13 cellular contexts compared by ENCODE assay signal in the genomic region with DNA sequence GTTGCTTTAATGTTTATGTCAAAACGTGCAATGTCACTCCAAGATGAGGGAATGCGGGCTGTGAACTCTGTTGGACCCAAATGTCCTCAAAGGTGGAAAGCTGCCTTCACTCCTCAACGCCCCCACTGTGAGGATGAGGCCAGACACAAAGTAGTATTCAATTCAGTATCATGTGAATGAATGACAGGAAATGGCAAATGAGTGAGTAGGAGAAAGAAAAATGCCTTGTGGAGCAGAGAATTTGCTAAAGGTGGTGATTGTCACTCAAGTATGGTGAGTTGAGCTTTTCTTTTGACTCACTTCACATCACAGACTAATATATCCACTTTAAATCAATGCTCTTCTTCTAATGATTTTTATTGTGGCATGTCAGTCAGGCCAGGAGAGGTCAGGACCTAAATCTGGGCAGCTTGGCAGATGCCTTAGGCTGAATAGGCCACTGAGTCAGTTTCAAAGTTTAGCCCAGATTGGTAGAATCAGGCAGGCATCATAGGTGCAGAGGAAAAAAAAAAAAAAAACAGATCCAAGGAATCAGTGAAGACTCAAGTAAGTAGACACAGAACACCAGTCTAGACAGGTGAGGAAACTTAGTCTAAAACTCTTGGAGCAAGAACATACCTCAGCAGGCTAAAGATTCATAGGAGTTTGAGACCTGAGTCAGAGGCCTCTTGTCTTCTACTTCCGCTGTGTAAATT. TPM values are rescaled to one million over a fixed set of nuclear protein-coding genes. Genes with fewer than 3 reads are reported as not detected.
DNase-seq lines count a peak whose midpoint lies in the region; FAIRE-seq and TF ChIP-seq lines count a peak whose summit lies in the region.
"Had no signal": no experiment of that assay in that cellular context is flagged by ENCODE, and none has a peak within 500 bp of the region (broad histone marks: within the 10 kb centered on the region; RNA-seq: fewer than 3 reads in every experiment).

No MANE protein-coding gene starts in this region.

- no peak overlapping the region for H3K4me2 ChIP-seq in endothelial cell of umbilical vein (ENCODE audit: insufficient read depth, low read length)

- TF ChIP-seq POLR2A in endothelial cell of umbilical vein (IDR thresholded peaks at IDR 0.05; ENCODE audit: low read depth, low read length), result no peak

- H3K27me3 ChIP-seq in endothelial cell of umbilical vein (ENCODE audit: control insufficient read depth in 2 of 2, insufficient read depth in 2 of 2, low read length in 2 of 2), result no peaks in the 10 kb centered on the region
- H3K27me3 ChIP-seq: transverse colon had no signal

- peaks cover 27% of the 10 kb centered on the region for H3K4me1 ChIP-seq in endothelial cell of umbilical vein (ENCODE audit: control insufficient read depth, extremely low read depth, insufficient read depth, low read length)
- H3K4me1 ChIP-seq: psoas muscle had no signal

- intact Hi-C loops in endothelial cell of umbilical vein (cut with micrococcal nuclease), result no loop called here

- peaks cover 29% of the 10 kb centered on the region for H3K36me3 Mint-ChIP-seq in activated naive CD4-positive, alpha-beta T cell treated with anti-CD3 and anti-CD28 coated beads, Interleukin-2, amount 50 U/mL, for 24 hours

- peaks cover 68% of the 10 kb centered on the region for H3K4me1 Mint-ChIP-seq in activated naive CD4-positive, alpha-beta T cell treated with anti-CD3 and anti-CD28 coated beads, Interleukin-2, amount 50 U/mL, for 24 hours

- H3K9me1 ChIP-seq in endothelial cell of umbilical vein (replicated peaks; ENCODE audit: control insufficient read depth, extremely low read depth, insufficient read depth, low read length), result no peaks in the 10 kb centered on the region

- no peak overlapping the region for H3K27ac ChIP-seq in endothelial cell of umbilical vein (ENCODE audit: insufficient read depth, low read depth, low read length)
- H3K27ac ChIP-seq: psoas muscle, transverse colon had no signal

- no peaks in the 10 kb centered on the region for H3K79me2 ChIP-seq in endothelial cell of umbilical vein (ENCODE audit: control insufficient read depth, insufficient read depth, low read length)

- no peak overlapping the region for H3K4me3 Mint-ChIP-seq in activated naive CD4-positive, alpha-beta T cell treated with anti-CD3 and anti-CD28 coated beads, Interleukin-2, amount 50 U/mL, for 24 hours

- H3K9me3 Mint-ChIP-seq in activated naive CD4-positive, alpha-beta T cell treated with anti-CD3 and anti-CD28 coated beads, Interleukin-2, amount 50 U/mL, for 24 hours, result peaks cover 11% of the 10 kb centered on the region

- no peaks in the 10 kb centered on the region for H3K9me3 ChIP-seq in endothelial cell of umbilical vein (replicated peaks; ENCODE audit: control insufficient read depth, insufficient read depth, low read length)
- H3K9me3 ChIP-seq: psoas muscle, transverse colon had no signal

- CTCF ChIA-PET in endothelial cell of umbilical vein (lab: Charles Lee), result interaction anchor here (1.0 to 2.3 kb wide), 7 partner anchors 13 to 377 kb away, joined by 3 to 12 read pairs (median 4); no protein-coding TSS in a partner anchor
- CTCF ChIA-PET in HEK293T (lab: Yijun Ruan, JAX), result interaction anchor here (0.6 to 1.5 kb wide), 3 partner anchors 49 to 558 kb away, joined by 3 to 4 read pairs (median 3); no protein-coding TSS in a partner anchor

- no peak overlapping the region for H3K9ac ChIP-seq in endothelial cell of umbilical vein (replicated peaks; ENCODE audit: extremely low read depth, insufficient read depth, low read length)

- no peak overlapping the region for H3K4me3 ChIP-seq in endothelial cell of umbilical vein (replicated peaks in 1 of 3; ENCODE audit: insufficient read depth in 1 of 3, low read depth in 1 of 3, low read length in 3 of 3)
- H3K4me3 ChIP-seq: psoas muscle, transverse colon had no signal

- H3K27ac Mint-ChIP-seq in activated naive CD4-positive, alpha-beta T cell treated with anti-CD3 and anti-CD28 coated beads, Interleukin-2, amount 50 U/mL, for 24 hours, result peak overlapping the region; percentile 81

- dilution Hi-C loops in endothelial cell of umbilical vein (cut with MboI; ENCODE audit: extremely low pct_ligation_motif_present, low sequenced_read_pairs), result no loop called here

- no peaks in the 10 kb centered on the region for H3K27me3 Mint-ChIP-seq in activated naive CD4-positive, alpha-beta T cell treated with anti-CD3 and anti-CD28 coated beads, Interleukin-2, amount 50 U/mL, for 24 hours

- H3K36me3 ChIP-seq in endothelial cell of umbilical vein (ENCODE audit: control insufficient read depth in 2 of 2, extremely low read depth in 1 of 2, insufficient read depth in 2 of 2, low read length in 2 of 2), result no peaks in the 10 kb centered on the region
- H3K36me3 ChIP-seq: transverse colon had no signal

- no peak for DNase-seq in activated naive CD4-positive, alpha-beta T cell treated with Interleukin-2 at 50 U/mL for 16 hours
- DNase-seq in RCC 7860 (ENCODE audit: low spot score) (peak; percentile 17), endothelial cell of umbilical vein (ENCODE audit: low read depth, low spot score) (no peak), urothelium cell line (ENCODE audit: low spot score) (no peak), cerebellar cortex (ENCODE audit: low spot score) (no peak), HEK293T (ENCODE audit: extremely low spot score) (no peak), 8988T (no peak)
- DNase-seq: AML-193, glutamatergic neuron, NCI-H2227 treated with DMSO at 0.1 percent for 48 hours, psoas muscle, transverse colon had no signal

- BruUV-seq in endothelial cell of umbilical vein (replicated peaks; lab: Mats Ljungman, UMichigan), result no TSS peak

- no peaks in the 10 kb centered on the region for H4K20me1 ChIP-seq in endothelial cell of umbilical vein (replicated peaks; ENCODE audit: control insufficient read depth, extremely low read depth, insufficient read depth, low read length)

- no peak for TF ChIP-seq CTCF in endothelial cell of umbilical vein (IDR thresholded peaks at IDR 0.05; ENCODE audit: extremely low read depth in 1 of 2, insufficient read depth in 1 of 2, low read depth in 1 of 2, low read length in 2 of 2)

- POLR2A ChIA-PET in endothelial cell of umbilical vein (lab: Charles Lee) (no interaction called here), HEK293T (lab: Yijun Ruan, JAX) (interaction anchor here (1.8 kb wide), 1 partner anchor 312 kb away, joined by 6 read pairs; a partner anchor contains a TSS)

- FAIRE-seq in RCC 7860 (lab: Jason Lieb, UNC), result no peak
- peak; percentile 52 for FAIRE-seq in endothelial cell of umbilical vein (lab: Jason Lieb, UNC)
- FAIRE-seq in urothelium cell line (lab: Jason Lieb, UNC), result peak; percentile 66

- H2AFZ ChIP-seq in endothelial cell of umbilical vein (ENCODE audit: low read depth, low read length), result peak overlapping the region; percentile 11

TF ChIP-seq in endothelial cell of umbilical vein, 7 proteins besides CTCF, POLR2A, EP300 and RAD21:
- TF ChIP-seq FOS (IDR thresholded peaks at IDR 0.05; ENCODE audit: borderline replicate concordance, insufficient read depth, low read length) (peak; percentile 10), MYC (IDR thresholded peaks at IDR 0.05; ENCODE audit: low read depth, low read length) (no peak)

TF ChIP-seq in HEK293T, 16 proteins besides CTCF, POLR2A, EP300 and RAD21:
- no peak for TF ChIP-seq FOXA1 (IDR thresholded peaks at IDR 0.05)

RNA-seq across cellular contexts. Expression of a gene that starts 8.3 kb away (rescaled TPM):
- total RNA-seq in endothelial cell of umbilical vein, result 2.6 and 3.3 TPM in 2 replicates
- polyA plus RNA-seq in endothelial cell of umbilical vein, result 0.96 and 1.2 TPM in 2 replicates
- 0.57 and 0.75 TPM in 2 replicates for polyA plus RNA-seq in endothelial cell of umbilical vein (2011; cell fraction: cytosol; rRNA removed)
- 4.9 and 5.2 TPM in 2 replicates for polyA plus RNA-seq in endothelial cell of umbilical vein (2011; cell fraction: nucleus; rRNA removed)
- polyA plus RNA-seq in endothelial cell of umbilical vein (2012), result 2.4 and 3.3 TPM in 2 replicates
- 5.2 and 7.9 TPM in 2 replicates for polyA minus RNA-seq in endothelial cell of umbilical vein
- 1.6 TPM for polyA minus RNA-seq in endothelial cell of umbilical vein (2011; cell fraction: cytosol; rRNA and poly(A)+ RNA removed)
- 6.4 and 7.1 TPM in 2 replicates for polyA minus RNA-seq in endothelial cell of umbilical vein (2011; cell fraction: nucleus; rRNA and poly(A)+ RNA removed)
